Comparison of ENCODE assay signal across 11 cellular contexts in the genomic region with DNA sequence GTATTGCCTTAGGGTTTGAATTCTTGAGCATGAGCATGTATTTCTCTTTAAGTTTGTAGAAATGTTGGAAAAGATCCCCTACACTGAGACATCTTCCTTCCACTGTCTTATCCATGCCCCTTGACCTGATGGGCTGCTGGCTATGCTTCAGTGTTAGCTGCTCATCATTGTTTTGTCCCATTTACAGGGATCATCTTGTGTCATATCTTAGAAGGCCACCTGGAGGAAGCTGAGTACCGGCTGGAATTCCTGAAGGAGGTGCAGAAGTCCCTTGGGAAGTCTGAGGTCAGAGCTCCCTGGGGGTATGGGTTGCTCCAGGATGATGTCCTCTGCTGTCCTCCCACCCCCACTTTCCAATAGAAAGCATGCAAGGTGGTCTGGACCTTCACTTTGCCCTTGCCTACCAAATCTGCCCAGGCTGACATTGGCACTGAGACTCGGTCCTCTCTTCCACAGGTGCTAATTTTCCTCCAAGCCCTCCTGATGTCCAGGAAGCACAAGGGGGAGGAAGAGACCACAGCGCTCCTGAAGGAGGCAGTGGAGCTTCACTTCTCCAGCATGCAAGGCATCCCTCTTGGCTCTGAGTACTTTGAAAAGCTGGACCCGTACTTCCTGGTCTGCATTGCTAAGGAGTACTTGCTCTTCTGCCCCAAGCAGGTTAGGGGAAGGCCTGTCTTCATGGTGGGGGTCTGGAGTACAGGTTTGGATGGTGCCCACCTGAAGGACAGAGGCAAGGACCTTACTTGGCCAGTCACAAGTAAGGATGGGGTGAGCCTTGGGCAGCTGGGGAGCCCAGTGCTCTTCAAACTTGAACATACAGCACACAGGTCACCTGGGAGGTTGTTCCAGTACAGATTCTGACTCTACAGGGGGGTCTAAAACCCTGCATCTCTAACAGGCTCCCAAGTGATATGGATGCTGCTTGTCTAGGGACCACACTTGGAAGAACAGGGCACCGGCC.
DNase-seq lines count a peak whose midpoint lies in the region; ATAC-seq and TF ChIP-seq lines count a peak whose summit lies in the region.
"Had no signal": no experiment of that assay in that cellular context is flagged by ENCODE, and none has a peak within 500 bp of the region (broad histone marks: within the 10 kb centered on the region; RNA-seq: fewer than 3 reads in every experiment).

No MANE protein-coding gene starts in this region.

- peak overlapping the region; percentile 10 for H3K27ac ChIP-seq in RWPE2 (ENCODE audit: poor library complexity, severe bottlenecking)
- H3K27ac ChIP-seq: SJCRH30 had no signal

- H3K27me3 ChIP-seq in RWPE2 (ENCODE audit: insufficient read depth, poor library complexity, severe bottlenecking) = no peaks in the 10 kb centered on the region
- H3K27me3 ChIP-seq: SJCRH30 had no signal

- no peak overlapping the region for H3K4me3 ChIP-seq in RWPE2 (ENCODE audit: severe bottlenecking)
- H3K4me3 ChIP-seq in retinal pigment epithelial cell (ENCODE audit: low read length) = no peak overlapping the region
- H3K4me3 ChIP-seq: SJCRH30 had no signal

- peak; percentile 19 for TF ChIP-seq CTCF in RWPE2 (IDR thresholded peaks at IDR 0.05; ENCODE audit: poor library complexity, severe bottlenecking)
- TF ChIP-seq CTCF in retinal pigment epithelial cell (conservative IDR thresholded peaks at IDR 0.05; ENCODE audit: low read depth, low read length) = peak; percentile 55

- ATAC-seq in RWPE2 (ENCODE audit: low read depth) (peak; percentile 31; the same call in 1 of the 3 replicates), HG02763 (IDR thresholded peaks at IDR 0.05; ENCODE audit: unreplicated experiment) (no peak), HG02798 (IDR thresholded peaks at IDR 0.05; ENCODE audit: poor library complexity, unreplicated experiment) (no peak)

- DNase-seq in ELF-1 (ENCODE audit: low read depth, low spot score) = peak; percentile 71
- DNase-seq in RWPE2 (ENCODE audit: low spot score) = peak; percentile 7
- DNase-seq in glomerular visceral epithelial cell (ENCODE audit: extremely low spot score) = peak; percentile 21
- no peak for DNase-seq in retinal pigment epithelial cell (ENCODE audit: low read depth)
- DNase-seq in activated CD4-positive, alpha-beta T cell treated with anti-CD3 and anti-CD28 coated beads for 4 hours = no peak
- DNase-seq in NCI-H510A treated with DMSO at 0.1 percent for 48 hours (lab: John Stamatoyannopoulos, UW) = no peak
- DNase-seq: activated gamma-delta T cell treated with Interleukin-2 at 50 U/mL for 16 hours; stimulated activated CD4-positive, alpha-beta T cell treated with anti-CD3 and anti-CD28 coated beads, Interleukin-4, amount 100 ng/mL, for 4 hours had no signal

- H3K4me1 ChIP-seq in RWPE2 (ENCODE audit: insufficient read depth, poor library complexity, severe bottlenecking) = peaks cover 15% of the 10 kb centered on the region
- H3K4me1 ChIP-seq: SJCRH30 had no signal

- no peaks in the 10 kb centered on the region for H3K9me3 ChIP-seq in RWPE2 (ENCODE audit: severe bottlenecking)
- H3K9me3 ChIP-seq: SJCRH30 had no signal

- no peaks in the 10 kb centered on the region for H3K36me3 ChIP-seq in RWPE2 (ENCODE audit: low read depth)
- H3K36me3 ChIP-seq: SJCRH30 had no signal

Comparison
In these comparisons a context has a peak if more than half of its experiments do, and no peak if none do; other contexts are left out.
1. DNase-seq: peak in ELF-1 (single experiment), RWPE2 (single experiment) and glomerular visceral epithelial cell (single experiment); none in retinal pigment epithelial cell (single experiment), activated CD4-positive, alpha-beta T cell treated with anti-CD3 and anti-CD28 coated beads for 4 hours (0 of 2) and NCI-H510A treated with DMSO at 0.1 percent for 48 hours (single experiment).